In genomic region chr2:100666996-100667395, GRCh38 we compare ENCODE assay signal across 38 cellular contexts.
"Had no signal": no experiment of that assay in that cellular context is flagged by ENCODE, and none has a peak within 500 bp of the region (broad histone marks: within the 10 kb centered on the region; RNA-seq: fewer than 3 reads in every experiment).

No MANE protein-coding gene starts in this region.

- H3K27me3 ChIP-seq: adrenal gland, body of pancreas, brain microvascular endothelial cell, breast epithelium, cardiac muscle cell had no signal

- H3K36me3 Mint-ChIP-seq: activated CD4-positive, alpha-beta memory T cell treated with anti-CD3 and anti-CD28 coated beads for 36 hours; activated naive CD4-positive, alpha-beta T cell treated with anti-CD3 and anti-CD28 coated beads, Interleukin-2, amount 50 U/mL, for 72 hours; activated naive CD8-positive, alpha-beta T cell treated with anti-CD3 and anti-CD28 coated beads for 36 hours had no signal

- H3K27ac Mint-ChIP-seq: activated B cell treated with CpG ODN at 0.5 μM for 24 hours; activated CD4-positive, alpha-beta memory T cell treated with anti-CD3 and anti-CD28 coated beads for 36 hours; activated CD4-positive, alpha-beta T cell treated with anti-CD3 and anti-CD28 coated beads, Interleukin-2, amount 10 ng/mL, durations not matched to agents 24 days and 14 days; activated CD8-positive, alpha-beta T cell treated with anti-CD3 and anti-CD28 coated beads for 36 hours; activated naive CD4-positive, alpha-beta T cell treated with anti-CD3 and anti-CD28 coated beads for 36 hours; activated naive CD4-positive, alpha-beta T cell treated with anti-CD3 and anti-CD28 coated beads, Interleukin-2, amount 50 U/mL, for 72 hours; activated naive CD8-positive, alpha-beta T cell treated with anti-CD3 and anti-CD28 coated beads for 36 hours; activated T-cell treated with anti-CD3 and anti-CD28 coated beads, Interleukin-2, amount 50 U/mL, for 72 hours; activated T-helper 1 cell treated with anti-CD3 and anti-CD28 coated beads, Interleukin-12 subunit alpha, Interleukin-12 subunit beta, Interleukin-2, Interleukin-4 antibody, amounts not matched to agents 30 ng/mL and 10 ng/mL and 1 ng/mL, durations not matched to agents 14 hours and 24 hours and 36 hours; activated T-helper 17 cell treated with anti-CD3 and anti-CD28 coated beads, Interleukin-2, amount 50 U/mL, for 72 hours; T-helper 1 cell treated with Interleukin-12 subunit alpha and Interleukin-12 subunit beta and Interleukin-4 antibody, amounts not matched to agents 30 μg/mL and 1 μg/mL, for 36 hours; T-helper 2 cell treated with Interferon-gamma antibody and Interleukin-4, amounts not matched to agents 5 μg/mL and 100 μg/mL, for 36 hours had no signal

- H3K9me3 Mint-ChIP-seq: activated B cell treated with CpG ODN at 0.5 μM for 24 hours; activated CD4-positive, alpha-beta memory T cell treated with anti-CD3 and anti-CD28 coated beads for 36 hours; activated CD4-positive, alpha-beta T cell treated with anti-CD3 and anti-CD28 coated beads, Interleukin-2, amount 10 ng/mL, durations not matched to agents 24 days and 14 days; activated CD8-positive, alpha-beta T cell treated with anti-CD3 and anti-CD28 coated beads for 36 hours; activated naive CD4-positive, alpha-beta T cell treated with anti-CD3 and anti-CD28 coated beads for 36 hours; activated naive CD4-positive, alpha-beta T cell treated with anti-CD3 and anti-CD28 coated beads, Interleukin-2, amount 50 U/mL, for 72 hours; activated naive CD8-positive, alpha-beta T cell treated with anti-CD3 and anti-CD28 coated beads for 36 hours; activated T-cell treated with anti-CD3 and anti-CD28 coated beads, Interleukin-2, amount 50 U/mL, for 4 hours; activated T-cell treated with anti-CD3 and anti-CD28 coated beads, Interleukin-2, amount 50 U/mL, for 72 hours; activated T-helper 1 cell treated with anti-CD3 and anti-CD28 coated beads, Interleukin-12 subunit alpha, Interleukin-12 subunit beta, Interleukin-2, Interleukin-4 antibody, amounts not matched to agents 30 ng/mL and 10 ng/mL and 1 ng/mL, durations not matched to agents 14 hours and 24 hours and 36 hours; activated T-helper 17 cell treated with anti-CD3 and anti-CD28 coated beads, Interleukin-2, amount 50 U/mL, for 72 hours; central memory CD8-positive, alpha-beta T cell; T-helper 1 cell treated with Interleukin-12 subunit alpha and Interleukin-12 subunit beta and Interleukin-4 antibody, amounts not matched to agents 30 μg/mL and 1 μg/mL, for 36 hours; T-helper 2 cell treated with Interferon-gamma antibody and Interleukin-4, amounts not matched to agents 5 μg/mL and 100 μg/mL, for 36 hours had no signal

- H3K27ac ChIP-seq: adrenal gland, body of pancreas, brain microvascular endothelial cell, breast epithelium, cardiac muscle cell, VCaP had no signal

- H3K4me1 ChIP-seq: adrenal gland, body of pancreas, breast epithelium had no signal

- H3K4me3 Mint-ChIP-seq: activated B cell treated with CpG ODN at 0.5 μM for 24 hours; activated CD4-positive, alpha-beta memory T cell treated with anti-CD3 and anti-CD28 coated beads for 36 hours; activated CD4-positive, alpha-beta T cell treated with anti-CD3 and anti-CD28 coated beads, Interleukin-2, amount 10 ng/mL, durations not matched to agents 24 days and 14 days; activated CD8-positive, alpha-beta T cell treated with anti-CD3 and anti-CD28 coated beads for 36 hours; activated naive CD4-positive, alpha-beta T cell treated with anti-CD3 and anti-CD28 coated beads for 36 hours; activated naive CD8-positive, alpha-beta T cell treated with anti-CD3 and anti-CD28 coated beads for 36 hours; activated T-cell treated with anti-CD3 and anti-CD28 coated beads, Interleukin-2, amount 50 U/mL, for 4 hours; activated T-cell treated with anti-CD3 and anti-CD28 coated beads, Interleukin-2, amount 50 U/mL, for 72 hours; activated T-helper 1 cell treated with anti-CD3 and anti-CD28 coated beads, Interleukin-12 subunit alpha, Interleukin-12 subunit beta, Interleukin-2, Interleukin-4 antibody, amounts not matched to agents 30 ng/mL and 10 ng/mL and 1 ng/mL, durations not matched to agents 14 hours and 24 hours and 36 hours; activated T-helper 17 cell treated with anti-CD3 and anti-CD28 coated beads, Interleukin-2, amount 50 U/mL, for 72 hours; central memory CD8-positive, alpha-beta T cell; T-helper 1 cell treated with Interleukin-12 subunit alpha and Interleukin-12 subunit beta and Interleukin-4 antibody, amounts not matched to agents 30 μg/mL and 1 μg/mL, for 36 hours; T-helper 2 cell treated with Interferon-gamma antibody and Interleukin-4, amounts not matched to agents 5 μg/mL and 100 μg/mL, for 36 hours had no signal

- H3K27me3 Mint-ChIP-seq: activated naive CD8-positive, alpha-beta T cell treated with anti-CD3 and anti-CD28 coated beads for 36 hours; activated T-helper 17 cell treated with anti-CD3 and anti-CD28 coated beads, Interleukin-2, amount 50 U/mL, for 72 hours had no signal

- H3K36me3 ChIP-seq: adrenal gland, brain microvascular endothelial cell, breast epithelium, cardiac muscle cell had no signal

- DNase-seq: activated B cell treated with CpG ODN at 0.5 μM for 24 hours; activated CD4-positive, alpha-beta memory T cell treated with anti-CD3 and anti-CD28 coated beads for 36 hours; activated CD4-positive, alpha-beta T cell treated with anti-CD3 and anti-CD28 coated beads for 4 hours; activated CD4-positive, alpha-beta T cell treated with anti-CD3 and anti-CD28 coated beads, Interleukin-2, amount 10 ng/mL, durations not matched to agents 24 days and 14 days; activated CD4-positive, alpha-beta T cell treated with anti-CD3 and anti-CD28 coated beads, Interleukin-2, amount 50 U/mL, for 1 hour; activated CD4-positive, alpha-beta T cell treated with anti-CD3 and anti-CD28 coated beads, Interleukin-2, amount 50 U/mL, for 4 hours; activated CD4-positive, CD25-positive, alpha-beta regulatory T cell treated with anti-CD3 and anti-CD28 coated beads, Interleukin-2, amount 50 U/mL, for 72 hours; activated CD8-positive, alpha-beta memory T cell treated with anti-CD3 and anti-CD28 coated beads, Interleukin-2, amount 50 U/mL, for 4 hours; activated CD8-positive, alpha-beta T cell treated with anti-CD3 and anti-CD28 coated beads for 36 hours; activated effector memory CD4-positive, alpha-beta T cell treated with anti-CD3 and anti-CD28 coated beads, Interleukin-2, amount 50 U/mL, for 16 hours; activated gamma-delta T cell treated with Interleukin-2 at 50 U/mL for 16 hours; activated naive CD4-positive, alpha-beta T cell; activated naive CD4-positive, alpha-beta T cell treated with anti-CD3 and anti-CD28 coated beads for 36 hours; activated naive CD4-positive, alpha-beta T cell treated with anti-CD3 and anti-CD28 coated beads, Interleukin-2, amount 50 U/mL, for 16 hours; activated naive CD8-positive, alpha-beta T cell treated with anti-CD3 and anti-CD28 coated beads for 36 hours; activated T-cell treated with anti-CD3 and anti-CD28 coated beads for 4 hours; activated T-cell treated with anti-CD3 and anti-CD28 coated beads, Interleukin-2, amount 50 U/mL, for 1 hour; activated T-cell treated with anti-CD3 and anti-CD28 coated beads, Interleukin-2, amount 50 U/mL, for 4 hours; activated T-cell treated with anti-CD3 and anti-CD28 coated beads, Interleukin-2, amount 50 U/mL, for 72 hours; amniotic stem cell; aorta; body of pancreas; brain microvascular endothelial cell; caudate nucleus; cerebellar nuclear complex; T-helper 1 cell; T-helper 2 cell; T-helper 9 cell had no signal

- H3K4me3 ChIP-seq: adrenal gland, body of pancreas, breast epithelium, cardiac muscle cell had no signal

- H3K4me1 Mint-ChIP-seq: activated B cell treated with CpG ODN at 0.5 μM for 24 hours; activated CD4-positive, alpha-beta T cell treated with anti-CD3 and anti-CD28 coated beads, Interleukin-2, amount 10 ng/mL, durations not matched to agents 24 days and 14 days; central memory CD8-positive, alpha-beta T cell had no signal

- ATAC-seq: activated CD8-positive, alpha-beta T cell treated with anti-CD3 and anti-CD28 coated beads for 36 hours; activated naive CD4-positive, alpha-beta T cell treated with anti-CD3 and anti-CD28 coated beads, Interleukin-2, amount 50 U/mL, for 72 hours; activated T-cell treated with anti-CD3 and anti-CD28 coated beads, Interleukin-2, amount 50 U/mL, for 4 hours; activated T-cell treated with anti-CD3 and anti-CD28 coated beads, Interleukin-2, amount 50 U/mL, for 72 hours; activated T-helper 17 cell treated with anti-CD3 and anti-CD28 coated beads, Interleukin-2, amount 50 U/mL, for 72 hours; body of pancreas had no signal

- H3K9me3 ChIP-seq: adrenal gland, body of pancreas, breast epithelium had no signal
